Comparison of ENCODE assay signal across 8 cellular contexts in the genomic region with DNA sequence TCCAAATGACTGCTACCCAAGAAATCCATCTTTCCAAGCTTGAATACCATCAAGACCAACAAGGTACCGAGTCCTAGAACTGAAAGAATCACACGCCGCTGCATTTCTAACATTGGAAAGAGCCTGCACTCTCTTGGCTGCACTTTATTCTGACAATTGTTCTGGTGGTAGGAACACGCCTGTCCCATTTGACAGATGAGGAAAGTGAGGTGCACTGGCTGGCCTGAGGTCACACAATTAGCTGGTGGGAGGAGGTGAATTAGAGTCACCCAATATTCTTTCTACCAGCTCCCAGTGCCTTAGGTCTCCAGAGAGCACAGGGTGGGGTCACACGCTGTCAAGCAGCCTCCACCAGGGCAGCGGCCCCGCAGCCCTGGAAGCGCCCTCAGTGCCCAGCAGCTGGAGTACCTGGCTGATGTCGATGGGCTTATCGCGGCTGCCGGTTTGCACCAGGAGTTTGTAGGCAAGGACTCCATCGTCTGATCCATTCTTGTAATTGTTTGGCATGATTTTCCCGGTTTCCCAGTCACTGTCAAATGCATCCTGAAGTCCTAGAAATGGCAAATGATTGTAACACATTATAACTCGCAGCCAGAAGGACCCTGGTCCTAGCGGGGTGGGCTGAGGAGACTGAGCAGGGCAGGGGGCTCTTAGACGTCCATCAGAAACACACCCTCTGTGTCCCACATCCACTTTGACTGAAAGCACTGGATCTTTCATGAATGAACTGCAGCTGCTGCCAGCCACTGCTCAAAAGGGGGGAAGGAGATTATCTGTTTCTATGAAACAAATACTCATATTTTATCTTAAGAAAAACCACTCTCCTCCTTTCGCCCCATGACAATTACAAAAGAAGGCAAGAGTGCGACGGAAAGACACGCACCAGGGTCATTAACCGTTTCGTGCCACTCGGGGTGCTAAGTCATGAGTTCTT. TPM values are rescaled to one million over a fixed set of nuclear protein-coding genes. Genes with fewer than 3 reads are reported as not detected.
DNase-seq lines count a peak whose midpoint lies in the region; ATAC-seq and TF ChIP-seq lines count a peak whose summit lies in the region.

No MANE protein-coding gene starts in this region.

- intact Hi-C loops in Right ventricle myocardium inferior (cut with DNase I) = loop anchor here (5.0 kb wide), 1 partner anchor 46 kb away; no protein-coding TSS in a partner anchor
- intact Hi-C loops in activated T-helper 1 cell treated with anti-CD3 and anti-CD28 coated beads, Interleukin-12 subunit alpha, Interleukin-12 subunit beta, Interleukin-2, Interleukin-4 antibody, amounts not matched to agents 30 ng/mL and 10 ng/mL and 1 ng/mL, durations not matched to agents 14 hours and 24 hours and 36 hours (cut with micrococcal nuclease) = loop anchor here (1.0 to 10.0 kb wide), 7 partner anchors 33 to 1103 kb away; no protein-coding TSS in a partner anchor

- H3K4me1 Mint-ChIP-seq in activated T-helper 1 cell treated with anti-CD3 and anti-CD28 coated beads, Interleukin-12 subunit alpha, Interleukin-12 subunit beta, Interleukin-2, Interleukin-4 antibody, amounts not matched to agents 30 ng/mL and 10 ng/mL and 1 ng/mL, durations not matched to agents 14 hours and 24 hours and 36 hours (ENCODE audit: low read depth) = peaks cover 34% of the 10 kb centered on the region
- H3K4me1 Mint-ChIP-seq in type B pancreatic cell (ENCODE audit: unreplicated experiment) = peaks cover 60% of the 10 kb centered on the region

- peaks cover 48% of the 10 kb centered on the region for H3K27me3 Mint-ChIP-seq in activated T-helper 1 cell treated with anti-CD3 and anti-CD28 coated beads, Interleukin-12 subunit alpha, Interleukin-12 subunit beta, Interleukin-2, Interleukin-4 antibody, amounts not matched to agents 30 ng/mL and 10 ng/mL and 1 ng/mL, durations not matched to agents 14 hours and 24 hours and 36 hours (ENCODE audit: insufficient read depth)
- H3K27me3 Mint-ChIP-seq in type B pancreatic cell = peaks cover 4% of the 10 kb centered on the region

- H3K36me3 ChIP-seq in cardiac muscle cell = peaks cover 22% of the 10 kb centered on the region

- TF ChIP-seq CTCF in cardiac muscle cell (IDR thresholded peaks at IDR 0.05; ENCODE audit: low read depth, low read length) (no peak), type B pancreatic cell (conservative IDR thresholded peaks at IDR 0.05) (no peak)

- ATAC-seq in Right ventricle myocardium inferior (no peak), HG03442 (IDR thresholded peaks at IDR 0.05; ENCODE audit: unreplicated experiment) (no peak)

- H3K4me3 Mint-ChIP-seq in activated T-helper 1 cell treated with anti-CD3 and anti-CD28 coated beads, Interleukin-12 subunit alpha, Interleukin-12 subunit beta, Interleukin-2, Interleukin-4 antibody, amounts not matched to agents 30 ng/mL and 10 ng/mL and 1 ng/mL, durations not matched to agents 14 hours and 24 hours and 36 hours = peak overlapping the region; percentile 77
- peak overlapping the region; percentile 84 for H3K4me3 Mint-ChIP-seq in type B pancreatic cell

- no peaks in the 10 kb centered on the region for H3K27me3 ChIP-seq in cardiac muscle cell

- peak overlapping the region; percentile 82 for H3K27ac Mint-ChIP-seq in activated T-helper 1 cell treated with anti-CD3 and anti-CD28 coated beads, Interleukin-12 subunit alpha, Interleukin-12 subunit beta, Interleukin-2, Interleukin-4 antibody, amounts not matched to agents 30 ng/mL and 10 ng/mL and 1 ng/mL, durations not matched to agents 14 hours and 24 hours and 36 hours
- H3K27ac Mint-ChIP-seq in type B pancreatic cell = peak overlapping the region; percentile 80

- peak overlapping the region; percentile 93 for H3K27ac ChIP-seq in cardiac muscle cell

- H3K4me3 ChIP-seq in cardiac muscle cell = peak overlapping the region; percentile 15

- peaks cover 29% of the 10 kb centered on the region for H3K4me1 ChIP-seq in cardiac muscle cell (ENCODE audit: low read depth)

- DNase-seq in cardiac muscle cell (ENCODE audit: low read depth in 1 of 2, low spot score in 1 of 2) (no peak), Right ventricle myocardium inferior (ENCODE audit: missing footprints) (no peak), medulla oblongata (ENCODE audit: extremely low spot score) (peak; percentile 33), type B pancreatic cell (ENCODE audit: extremely low spot score, unreplicated experiment) (no peak), DMS153 treated with DMSO at 0.1 percent for 48 hours (lab: John Stamatoyannopoulos, UW; ENCODE audit: unreplicated experiment) (no peak), NCI-H1694 treated with DMSO at 0.1 percent for 48 hours (lab: John Stamatoyannopoulos, UW) (no peak)
- DNase-seq in activated T-helper 1 cell treated with anti-CD3 and anti-CD28 coated beads, Interleukin-12 subunit alpha, Interleukin-12 subunit beta, Interleukin-2, Interleukin-4 antibody, amounts not matched to agents 30 ng/mL and 10 ng/mL and 1 ng/mL, durations not matched to agents 14 hours and 24 hours and 36 hours (ENCODE audit: low spot score) = no peak

- no peaks in the 10 kb centered on the region for H3K9me3 ChIP-seq in cardiac muscle cell (ENCODE audit: low read depth)

- no peaks in the 10 kb centered on the region for H3K9me3 Mint-ChIP-seq in activated T-helper 1 cell treated with anti-CD3 and anti-CD28 coated beads, Interleukin-12 subunit alpha, Interleukin-12 subunit beta, Interleukin-2, Interleukin-4 antibody, amounts not matched to agents 30 ng/mL and 10 ng/mL and 1 ng/mL, durations not matched to agents 14 hours and 24 hours and 36 hours
- H3K9me3 Mint-ChIP-seq in type B pancreatic cell = no peaks in the 10 kb centered on the region

- peaks cover 11% of the 10 kb centered on the region for H3K36me3 Mint-ChIP-seq in activated T-helper 1 cell treated with anti-CD3 and anti-CD28 coated beads, Interleukin-12 subunit alpha, Interleukin-12 subunit beta, Interleukin-2, Interleukin-4 antibody, amounts not matched to agents 30 ng/mL and 10 ng/mL and 1 ng/mL, durations not matched to agents 14 hours and 24 hours and 36 hours (ENCODE audit: low read depth)
- H3K36me3 Mint-ChIP-seq in type B pancreatic cell = peaks cover 62% of the 10 kb centered on the region

RNA-seq across cellular contexts. Expression of a gene that starts 55.1 kb away (rescaled TPM):
- total RNA-seq in cardiac muscle cell (8.3 and 13.9 TPM in 2 replicates), Right ventricle myocardium inferior (10.4 TPM), type B pancreatic cell (ENCODE audit: low replicate concordance) (41.7 and 123 TPM in 2 replicates)
- polyA plus RNA-seq in cardiac muscle cell = 7.3 and 9.6 TPM in 2 replicates
- total RNA-seq in activated T-helper 1 cell treated with anti-CD3 and anti-CD28 coated beads, Interleukin-12 subunit alpha, Interleukin-12 subunit beta, Interleukin-2, Interleukin-4 antibody, amounts not matched to agents 30 ng/mL and 10 ng/mL and 1 ng/mL, durations not matched to agents 14 hours and 24 hours and 36 hours = 9.9 and 11.5 TPM in 2 replicates
